Comparison of ENCODE assay signal across 8 cellular contexts in the genomic region with DNA sequence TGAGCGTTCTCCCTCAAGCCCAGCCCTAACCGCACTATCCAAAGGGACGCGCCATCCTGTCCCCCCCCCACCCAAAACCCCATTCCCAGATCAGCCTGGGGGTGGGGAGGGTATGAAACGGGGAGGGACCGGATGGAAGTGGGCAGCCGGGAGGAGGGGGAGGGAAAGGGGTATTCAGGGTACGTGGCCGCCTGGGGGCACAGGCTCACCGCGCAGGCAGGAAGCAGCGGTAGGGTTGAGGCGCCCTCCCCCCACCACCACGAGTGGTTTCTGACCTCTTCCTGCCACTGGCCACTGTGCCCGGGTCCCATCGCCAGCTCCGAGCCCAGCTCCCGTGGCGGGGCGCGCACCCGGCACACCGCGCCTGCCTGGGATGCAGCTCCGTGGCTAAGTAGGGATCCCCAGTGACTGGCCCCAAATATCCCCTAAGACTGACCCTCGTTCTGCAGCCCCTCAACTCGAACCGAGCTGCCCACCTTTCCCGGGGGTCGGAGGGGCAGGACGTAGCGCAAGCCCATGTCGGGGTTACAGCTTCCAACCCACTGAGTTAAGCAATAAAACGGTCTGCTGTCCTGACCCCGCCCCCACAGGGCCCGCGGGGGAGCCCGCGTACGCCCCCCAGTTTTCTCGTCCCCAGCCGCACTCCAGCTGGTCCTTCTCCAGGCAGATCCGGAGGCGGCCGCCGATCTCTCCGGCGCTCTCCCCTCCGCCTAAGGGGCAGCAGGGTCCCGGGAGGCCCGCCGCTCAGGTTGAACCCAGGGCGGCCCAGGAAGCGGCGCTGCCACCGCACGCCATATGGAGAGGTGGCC. TPM values are rescaled to one million over a fixed set of nuclear protein-coding genes. Genes with fewer than 3 reads are reported as not detected.
DNase-seq lines count a peak whose midpoint lies in the region; ATAC-seq and TF ChIP-seq lines count a peak whose summit lies in the region.

No MANE protein-coding gene starts in this region.

- no peaks in the 10 kb centered on the region for H3K27me3 Mint-ChIP-seq in CD4-positive, alpha-beta memory T cell
- peaks cover 51% of the 10 kb centered on the region for H3K27me3 Mint-ChIP-seq in activated naive CD4-positive, alpha-beta T cell treated with anti-CD3 and anti-CD28 coated beads, Interleukin-2, amount 10 ng/mL, durations not matched to agents 7 days and 5 days

- peak; percentile 41 for TF ChIP-seq POLR2A in ovary (IDR thresholded peaks at IDR 0.05)

- peak overlapping the region; percentile 88 to 91 (median 88) for H3K4me3 Mint-ChIP-seq in CD4-positive, alpha-beta memory T cell
- H3K4me3 Mint-ChIP-seq in activated naive CD4-positive, alpha-beta T cell treated with anti-CD3 and anti-CD28 coated beads, Interleukin-2, amount 10 ng/mL, durations not matched to agents 7 days and 5 days: peak overlapping the region; percentile 88

- in situ Hi-C loops in HAP-1 (cut with MboI; ENCODE audit: low sequenced_read_pairs): no loop called here
- in situ Hi-C loops in Panc1 (cut with HindIII; ENCODE audit: low pct_unique_long_range_greater_than_20kb, low sequenced_read_pairs): no loop called here

- intact Hi-C loops in CD4-positive, alpha-beta memory T cell (cut with micrococcal nuclease): loop anchor here (1.0 to 2.0 kb wide), 2 partner anchors 39 to 112 kb away; no protein-coding TSS in a partner anchor
- intact Hi-C loops in Panc1 (cut with micrococcal nuclease; ENCODE audit: unreplicated experiment) (no loop called here), ovary (cut with DNase I) (loop anchor here (2.0 to 10.0 kb wide), 7 partner anchors 25 to 117 kb away; no protein-coding TSS in a partner anchor)

- H3K27ac Mint-ChIP-seq in CD4-positive, alpha-beta memory T cell: peak overlapping the region; percentile 87 to 94 (median 93)
- peak overlapping the region; percentile 78 for H3K27ac Mint-ChIP-seq in activated naive CD4-positive, alpha-beta T cell treated with anti-CD3 and anti-CD28 coated beads, Interleukin-2, amount 10 ng/mL, durations not matched to agents 7 days and 5 days

- 0% methylated on average over 46 to 57 of the region's 57 CpGs for WGBS in ovary, 3 donors

- no peaks in the 10 kb centered on the region for H3K9me3 ChIP-seq in CD4-positive, alpha-beta memory T cell (ENCODE audit: control insufficient read depth in 1 of 2, low read length in 2 of 2)
- peaks cover 4% of the 10 kb centered on the region; the same call in 1 of the 2 replicates for H3K9me3 ChIP-seq in HAP-1
- no peaks in the 10 kb centered on the region for H3K9me3 ChIP-seq in Panc1 (ENCODE audit: control insufficient read depth, insufficient read depth, low read depth, low read length)
- no peaks in the 10 kb centered on the region for H3K9me3 ChIP-seq in ovary

- no peaks in the 10 kb centered on the region for H3K36me3 ChIP-seq in CD4-positive, alpha-beta memory T cell (ENCODE audit: insufficient read depth, low read length)
- peaks cover 23% of the 10 kb centered on the region for H3K36me3 ChIP-seq in HAP-1 (replicated peaks)
- peaks cover 6% of the 10 kb centered on the region for H3K36me3 ChIP-seq in Panc1 (ENCODE audit: control insufficient read depth, insufficient read depth, low read length)
- H3K36me3 ChIP-seq in ovary: no peaks in the 10 kb centered on the region

- H3K27ac ChIP-seq in CD4-positive, alpha-beta memory T cell (ENCODE audit: low read depth, low read length): peak overlapping the region; percentile 42
- H3K27ac ChIP-seq in Panc1 (ENCODE audit: low read length) (peak overlapping the region; percentile 90), ovary (peak overlapping the region; percentile 96 to 97)

- peaks cover 0 to 5% (median 0%) of the 10 kb centered on the region in 8 donors for H3K9me3 Mint-ChIP-seq in CD4-positive, alpha-beta memory T cell
- H3K9me3 Mint-ChIP-seq in activated naive CD4-positive, alpha-beta T cell treated with anti-CD3 and anti-CD28 coated beads, Interleukin-2, amount 10 ng/mL, durations not matched to agents 7 days and 5 days: peaks cover 17% of the 10 kb centered on the region

- no peaks in the 10 kb centered on the region for H3K27me3 ChIP-seq in CD4-positive, alpha-beta memory T cell (ENCODE audit: insufficient read depth, low read length)
- no peaks in the 10 kb centered on the region for H3K27me3 ChIP-seq in HAP-1 (ENCODE audit: low read depth)
- H3K27me3 ChIP-seq in Panc1 (ENCODE audit: control insufficient read depth, insufficient read depth, low read length): no peaks in the 10 kb centered on the region
- no peaks in the 10 kb centered on the region for H3K27me3 ChIP-seq in ovary

- H3K4me1 Mint-ChIP-seq in CD4-positive, alpha-beta memory T cell: peaks cover 27 to 50% (median 35%) of the 10 kb centered on the region in 4 donors
- peaks cover 37% of the 10 kb centered on the region for H3K4me1 Mint-ChIP-seq in activated naive CD4-positive, alpha-beta T cell treated with anti-CD3 and anti-CD28 coated beads, Interleukin-2, amount 10 ng/mL, durations not matched to agents 7 days and 5 days

- peak overlapping the region; percentile 52 to 77 for H3K4me3 ChIP-seq in CD4-positive, alpha-beta memory T cell (ENCODE audit: low read length in 2 of 2)
- H3K4me3 ChIP-seq in HAP-1: peak overlapping the region; percentile 95
- H3K4me3 ChIP-seq in Panc1 (ENCODE audit: low read depth in 2 of 2, low read length in 2 of 2): peak overlapping the region; percentile 82
- H3K4me3 ChIP-seq in ovary: peak overlapping the region; percentile 80

- BruUV-seq in Panc1 (replicated peaks; lab: Mats Ljungman, UMichigan): no TSS peak

- TF ChIP-seq EP300 in ovary (IDR thresholded peaks at IDR 0.05): no peak

- POLR2A ChIA-PET in CD4-positive, alpha-beta memory T cell (lab: Charles Lee; ENCODE audit: partially characterized antibody): interaction anchor here (0.5 to 2.8 kb wide), 15 partner anchors 9 to 176 kb away, joined by 3 to 55 read pairs (median 4); a partner anchor contains a TSS
- POLR2A ChIA-PET in Panc1 (lab: Charles Lee): interaction anchor here (0.7 kb wide), 1 partner anchor 215 kb away, joined by 5 read pairs; no protein-coding TSS in a partner anchor

- TF ChIP-seq CTCF in Panc1 (IDR thresholded peaks at IDR 0.05) (no peak), ovary (IDR thresholded peaks at IDR 0.05) (peak in 1 of 3 donors; percentile 34)

- peaks cover 9 to 20% of the 10 kb centered on the region in 2 donors for H3K36me3 Mint-ChIP-seq in CD4-positive, alpha-beta memory T cell
- peaks cover 41% of the 10 kb centered on the region for H3K36me3 Mint-ChIP-seq in activated naive CD4-positive, alpha-beta T cell treated with anti-CD3 and anti-CD28 coated beads, Interleukin-2, amount 10 ng/mL, durations not matched to agents 7 days and 5 days

- H3K4me1 ChIP-seq in CD4-positive, alpha-beta memory T cell (ENCODE audit: insufficient read depth, low read length): peaks cover 27% of the 10 kb centered on the region
- H3K4me1 ChIP-seq in HAP-1 (peaks cover 9% of the 10 kb centered on the region; the same call in 1 of the 2 replicates), Panc1 (ENCODE audit: control insufficient read depth, insufficient read depth, low read length) (peaks cover 24% of the 10 kb centered on the region), ovary (ENCODE audit: insufficient read depth) (peaks cover 24% of the 10 kb centered on the region)

- ATAC-seq in Panc1: peak; percentile 14

- DNase-seq in CD4-positive, alpha-beta memory T cell: peak; percentile 31 to 53 (median 46)
- peak; percentile 22 to 79 for DNase-seq in HAP-1 (ENCODE audit: low spot score in 2 of 2)
- DNase-seq in Panc1 (ENCODE audit: low read depth, low spot score): no peak
- peak; percentile 74 for DNase-seq in activated naive CD4-positive, alpha-beta T cell treated with anti-CD3 and anti-CD28 coated beads, Interleukin-2, amount 10 ng/mL, durations not matched to agents 7 days and 5 days
- peak; percentile 95 for DNase-seq in glomerular visceral epithelial cell (ENCODE audit: extremely low spot score)
- DNase-seq in ovary: peak; percentile 76 to 86 (median 80)
- no peak for DNase-seq in globus pallidus (ENCODE audit: low spot score)
- DNase-seq in HPDE6-E6E7 (ENCODE audit: extremely low spot score): no peak

- CTCF ChIA-PET in CD4-positive, alpha-beta memory T cell (lab: Charles Lee; ENCODE audit: partially characterized antibody): interaction anchor here (0.8 to 2.0 kb wide), 7 partner anchors 8 to 79 kb away, joined by 3 to 16 read pairs (median 3); no protein-coding TSS in a partner anchor
- CTCF ChIA-PET in Panc1 (lab: Charles Lee): no interaction called here
- CTCF ChIA-PET in activated naive CD4-positive, alpha-beta T cell treated with anti-CD3 and anti-CD28 coated beads, Interleukin-2, amount 10 ng/mL, durations not matched to agents 7 days and 5 days (lab: Charles Lee): interaction anchor here (0.6 to 1.0 kb wide), 5 partner anchors 11 to 468 kb away, joined by 3 to 4 read pairs (median 3); no protein-coding TSS in a partner anchor

RNA-seq across cellular contexts. Expression of a gene that starts 1.2 kb away (rescaled TPM):
- 10 to 100 TPM; 70.8 to 75.1 TPM for total RNA-seq in CD4-positive, alpha-beta memory T cell
- 10 to 100 TPM; 33.6 to 63.3 TPM for polyA plus RNA-seq in CD4-positive, alpha-beta memory T cell
- 212 TPM for total RNA-seq in Panc1 (2021; ENCODE audit: unreplicated experiment)
- 336 TPM for polyA plus RNA-seq in Panc1 (2012; ENCODE audit: insufficient read length)
- 100 to 1,000 TPM in 5 of 7 donors, 10 to 100 TPM in 2; 39.0 to 203 (median 138) TPM for total RNA-seq in ovary
- polyA plus RNA-seq in ovary: 100 to 1,000 TPM in 1 of 2 donors, 10 to 100 TPM in 1; 60.3 to 178 TPM

Comparison
In these comparisons a context has a peak if more than half of its experiments do, and no peak if none do; other contexts are left out.
1. DNase-seq: peak in CD4-positive, alpha-beta memory T cell (5 of 5), HAP-1 (2 of 2), activated naive CD4-positive, alpha-beta T cell treated with anti-CD3 and anti-CD28 coated beads, Interleukin-2, amount 10 ng/mL, durations not matched to agents 7 days and 5 days (single experiment), glomerular visceral epithelial cell (single experiment) and ovary (5 of 5); none in Panc1 (single experiment), globus pallidus (single experiment) and HPDE6-E6E7 (single experiment).
2. H3K27ac ChIP-seq: peak in every context shown above with its lines; median percentile 96 in ovary; 90 in Panc1; 42 in CD4-positive, alpha-beta memory T cell.
3. Peak in every context shown above with its lines, with median percentiles within 50 percentile points of each other: H3K4me3 ChIP-seq.